In genomic region chr1:205294175-205294913, GRCh38 we compare ENCODE assay signal across 7 cellular contexts. TPM values are rescaled to one million over a fixed set of nuclear protein-coding genes. Genes with fewer than 3 reads are reported as not detected.
A peak's percentile ranks its signal among the peaks of the same experiment; 100 is the strongest.
DNase-seq lines count a peak whose midpoint lies in the region; ATAC-seq, FAIRE-seq and TF ChIP-seq lines count a peak whose summit lies in the region.

No MANE protein-coding gene starts in this region.

- no TSS peak for BruUV-seq in K562 (replicated peaks; lab: Mats Ljungman, UMichigan)

- TF ChIP-seq POLR2A in K562 (conservative IDR thresholded peaks at IDR 0.05) = no peak

- H4K20me1 ChIP-seq in K562 (replicated peaks; ENCODE audit: control insufficient read depth, insufficient read depth, low read length) = no peaks in the 10 kb centered on the region

- peak; percentile 93 for DNase-seq in HS-27A (ENCODE audit: low read depth)
- peak; percentile 52 to 57 (median 54) for DNase-seq in K562 (ENCODE audit: extremely low read depth in 1 of 4, low spot score in 3 of 4)
- peak; percentile 98 for DNase-seq in islet precursor cell
- peak; percentile 73 for DNase-seq in stromal cell of bone marrow (ENCODE audit: low read depth)
- DNase-seq in NOMO-1 treated with dmso at 0.1 percent for 144 hours (lab: John Stamatoyannopoulos, UW; ENCODE audit: unreplicated experiment) = no peak
- no peak for DNase-seq in anterior cingulate cortex (lab: John Stamatoyannopoulos, UW)

- intact Hi-C loops in K562 (cut with micrococcal nuclease) = no loop called here

- 14% methylated on average over 6 of the region's 6 CpGs for WGBS in K562 (ENCODE audit: insufficient coverage, low coverage, missing lambda C conversion rate)

- no peak for TF ChIP-seq RAD21 in K562 (CRISPR knock-in tag; conservative IDR thresholded peaks at IDR 0.05 in 1 of 2, IDR thresholded peaks at IDR 0.05 in 1 of 2)

- no peaks in the 10 kb centered on the region for H3K9me1 ChIP-seq in K562 (ENCODE audit: control insufficient read depth, insufficient read depth, low read length)

- no peak for FAIRE-seq in K562 (lab: Jason Lieb, UNC)

- in situ Hi-C loops in K562 (cut with MboI) = no loop called here

- no peak for TF ChIP-seq CTCF in K562 (IDR thresholded peaks at IDR 0.05 in 2 of 3, conservative IDR thresholded peaks at IDR 0.05 in 1 of 3; ENCODE audit: insufficient read depth in 2 of 3, low read depth in 1 of 3, low read length in 3 of 3)

- H3K9me3 ChIP-seq in K562 (replicated peaks; ENCODE audit: control insufficient read depth, insufficient read depth, low read depth, low read length) = no peaks in the 10 kb centered on the region

- H3K4me1 ChIP-seq in K562 (replicated peaks in 1 of 2; ENCODE audit: control insufficient read depth in 2 of 2, insufficient read depth in 2 of 2, low read length in 2 of 2) = peaks cover 8 to 9% of the 10 kb centered on the region in 2 experiments; a peak in 3 of 5 replicates

- CTCF ChIA-PET in K562 (lab: Yijun Ruan, JAX; ENCODE audit: low intra/inter-chr PET ratio) = no interaction called here

- H3K79me2 ChIP-seq in K562 (ENCODE audit: control insufficient read depth, insufficient read depth, low read length) = no peaks in the 10 kb centered on the region

- no peak overlapping the region for H2AFZ ChIP-seq in K562 (ENCODE audit: low read depth, low read length)

- H3K27ac ChIP-seq in K562 (ENCODE audit: extremely low read depth, low read depth, low read length) = no peak overlapping the region

- no peak overlapping the region for H3K4me3 ChIP-seq in K562

- peaks cover 0 to 5% of the 10 kb centered on the region in 2 experiments; a peak in 1 of 5 replicates for H3K27me3 ChIP-seq in K562 (ENCODE audit: control insufficient read depth in 2 of 2, insufficient read depth in 2 of 2, low read length in 2 of 2)

- H3K9ac ChIP-seq in K562 (ENCODE audit: insufficient read depth in 1 of 2, low read depth in 2 of 2, low read length in 2 of 2) = peak overlapping the region in 1 of 2 experiments; percentile 43; a peak in 1 of 4 replicates

- H3K4me2 ChIP-seq in K562 (ENCODE audit: insufficient read depth, low read length) = no peak overlapping the region

- H3K36me3 ChIP-seq in K562 (ENCODE audit: control insufficient read depth, insufficient read depth, low read length) = no peaks in the 10 kb centered on the region

- POLR2A ChIA-PET in K562 (lab: Yijun Ruan, JAX) = interaction anchor here (0.6 to 1.4 kb wide), 10 partner anchors 9 to 158 kb away, joined by 3 to 8 read pairs (median 3); no protein-coding TSS in a partner anchor

- no peak for TF ChIP-seq EP300 in K562 (IDR thresholded peaks at IDR 0.05; ENCODE audit: low read length)

- ATAC-seq in K562 = peak; percentile 38
- no peak for ATAC-seq in HG02642 (IDR thresholded peaks at IDR 0.05; ENCODE audit: poor library complexity, unreplicated experiment)

TF ChIP-seq in K562, 482 proteins besides CTCF, POLR2A, EP300 and RAD21 (continues in another document):
- TF ChIP-seq JUN (IDR thresholded peaks at IDR 0.05; ENCODE audit: borderline replicate concordance, low read depth, low read length) (peak; percentile 98), JUN (CRISPR knock-in tag; IDR thresholded peaks at IDR 0.05; ENCODE audit: borderline replicate concordance) (no peak), ZBTB49 (CRISPR knock-in tag; IDR thresholded peaks at IDR 0.05; ENCODE audit: borderline replicate concordance) (no peak), HDAC1 (IDR thresholded peaks at IDR 0.05) (no peak), HES1 (IDR thresholded peaks at IDR 0.05; ENCODE audit: low read depth) (no peak), BCOR (IDR thresholded peaks at IDR 0.05) (no peak), RFX5 (IDR thresholded peaks at IDR 0.05; ENCODE audit: low read depth, low read length) (no peak), ZBTB8A (IDR thresholded peaks at IDR 0.05; ENCODE audit: partially characterized antibody) (no peak), LEF1 (IDR thresholded peaks at IDR 0.05) (peak; percentile 59; the same call in 1 of the 2 replicates), ZBTB43 (CRISPR knock-in tag; IDR thresholded peaks at IDR 0.05) (no peak), CTBP1 (IDR thresholded peaks at IDR 0.05; ENCODE audit: borderline replicate concordance) (peak; percentile 59), SMARCC2 (IDR thresholded peaks at IDR 0.05; ENCODE audit: low read depth) (peak; percentile 64; the same call in 1 of the 2 replicates), ZNF174 (CRISPR knock-in tag; IDR thresholded peaks at IDR 0.05) (no peak), CBFA2T2 (conservative IDR thresholded peaks at IDR 0.05) (no peak), SMARCE1 (IDR thresholded peaks at IDR 0.05) (peak; percentile 85), USF2 (CRISPR knock-in tag; IDR thresholded peaks at IDR 0.05) (no peak), MXD1 (CRISPR knock-in tag; IDR thresholded peaks at IDR 0.05; ENCODE audit: borderline replicate concordance, poor library complexity, severe bottlenecking) (no peak), HCFC1 (IDR thresholded peaks at IDR 0.05; ENCODE audit: low read depth, low read length) (no peak)

RNA-seq across cellular contexts. Expression of gene NUAK2, which starts 27.2 kb away (rescaled TPM):
- total RNA-seq in K562 (2011; cell fraction: chromatin; rRNA removed; ENCODE audit: low replicate concordance) = 0.40 and 0.90 TPM in 2 replicates
- total RNA-seq in K562 (2011; cell fraction: nucleolus; rRNA removed) = 0.39 and 0.83 TPM in 2 replicates
- total RNA-seq in K562 (2011; cell fraction: nucleoplasm; rRNA removed) = 0.23 and 0.73 TPM in 2 replicates
- total RNA-seq in K562 (2014; rRNA removed) (0.05 and 0.29 TPM in 2 replicates), K562 (2014; rRNA removed; fragmentation: Illumina TruSeq; extraction: Trizol) (0.13 and 0.18 TPM in 2 replicates), K562 (2015; rRNA removed; fragmentation: Illumina TruSeq; extraction: Trizol) (0.14 and 0.15 TPM in 2 replicates), K562 (2021) (0.44 and 0.47 TPM in 2 replicates)
- polyA plus RNA-seq in K562 (2011; rRNA removed) (0.11 and 0.68 TPM in 2 replicates), K562 (2014; fragmentation: Illumina TruSeq; extraction: Trizol) (0.27 and 0.33 TPM in 2 replicates), K562 (2014; fragmentation: Nextera tagmentation; extraction: Ambion mirVana) (under 1 TPM; 0.04 to 0.10 TPM), K562 (2014; rRNA removed) (0.19 and 0.45 TPM in 2 replicates)
- 0.19 and 0.37 TPM in 2 replicates for polyA plus RNA-seq in K562 (2011; cell fraction: cytosol; rRNA removed)
- 0.41 and 0.49 TPM in 2 replicates for polyA plus RNA-seq in K562 (2011; cell fraction: nucleus; rRNA removed)
- 0.20 and 0.60 TPM in 2 replicates for polyA plus RNA-seq in K562 (2012)
- polyA minus RNA-seq in K562 (2011; rRNA and poly(A)+ RNA removed) = 0.28 and 0.39 TPM in 2 replicates
- 0.48 and 0.64 TPM in 2 replicates for polyA minus RNA-seq in K562 (2011; cell fraction: cytosol; rRNA and poly(A)+ RNA removed)
- polyA minus RNA-seq in K562 (2011; cell fraction: nucleus; rRNA and poly(A)+ RNA removed) = 0.54 and 0.78 TPM in 2 replicates

Comparison
In these comparisons a context has a peak if more than half of its experiments do, and no peak if none do; other contexts are left out.
1. DNase-seq: peak in HS-27A (single experiment), K562 (4 of 4), islet precursor cell (single experiment) and stromal cell of bone marrow (single experiment); none in NOMO-1 treated with dmso at 0.1 percent for 144 hours (single experiment) and anterior cingulate cortex (0 of 58).